In the genomic region with DNA sequence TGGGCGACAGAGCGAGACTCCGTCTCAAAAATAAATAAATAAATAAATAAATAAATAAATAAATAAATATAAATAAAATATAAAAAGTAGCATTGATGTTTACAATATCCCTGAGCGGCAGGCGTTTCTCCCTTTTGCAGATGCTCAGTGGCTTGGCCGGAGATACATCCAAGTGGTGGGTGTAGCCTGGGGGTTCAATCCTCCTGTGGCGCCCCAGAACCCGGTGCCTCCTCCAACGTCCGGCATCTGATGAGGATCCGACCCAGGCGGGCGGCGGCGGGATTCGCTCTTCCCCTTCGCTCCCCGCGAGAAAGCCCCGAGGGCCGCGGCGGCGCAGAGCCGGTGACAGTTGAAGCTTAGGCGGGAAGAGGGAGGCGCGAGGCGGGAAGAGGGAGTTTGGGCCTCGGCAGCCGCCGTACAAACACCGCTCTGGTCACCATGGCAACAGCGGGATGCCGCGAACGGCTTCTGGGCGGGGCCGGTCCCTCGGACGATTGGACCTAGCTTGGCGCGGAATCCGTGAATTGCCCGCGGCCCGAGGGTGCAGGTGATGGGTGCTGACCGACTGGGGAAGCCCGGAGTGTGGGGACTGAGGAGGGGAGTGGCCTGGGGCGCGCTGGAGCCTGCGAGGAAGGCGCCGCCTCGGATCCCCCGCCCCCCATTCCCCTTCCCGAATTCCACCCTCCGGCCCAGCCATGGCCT, we compare ENCODE assay signal across 8 cellular contexts. TPM values are rescaled to one million over a fixed set of nuclear protein-coding genes. Genes with fewer than 3 reads are reported as not detected.
DNase-seq lines count a peak whose midpoint lies in the region; ATAC-seq and TF ChIP-seq lines count a peak whose summit lies in the region.

No MANE protein-coding gene starts in this region.

- H3K27me3 ChIP-seq in liver (ENCODE audit: control insufficient read depth in 4 of 4, insufficient read depth in 4 of 4, low read length in 3 of 4), result no peaks in the 10 kb centered on the region

- peak overlapping the region; percentile 43 to 63 (median 60) for H3K4me3 ChIP-seq in liver (ENCODE audit: low read depth in 1 of 3, low read length in 3 of 3)

- peak overlapping the region; percentile 4 to 32 for H3K27ac ChIP-seq in liver (ENCODE audit: low read depth in 1 of 2, low read length in 2 of 2)

- no peak overlapping the region for H3K9ac ChIP-seq in liver (ENCODE audit: low read depth in 1 of 2, low read length in 2 of 2)

- ATAC-seq in HG03521 (IDR thresholded peaks at IDR 0.05; ENCODE audit: unreplicated experiment), result peak; percentile 64

- DNase-seq in SIG-M5 treated with dmso at 0.1 percent for 504 hours (lab: John Stamatoyannopoulos, UW; ENCODE audit: unreplicated experiment) (peak; percentile 91), SIG-M5 (lab: John Stamatoyannopoulos, UW) (no peak), NCI-H526 treated with DMSO at 0.1 percent for 48 hours (lab: John Stamatoyannopoulos, UW) (peak; percentile 83), dermis blood vessel endothelial cell (peak; percentile 95)
- DNase-seq in activated CD4-positive, alpha-beta T cell treated with anti-CD3 and anti-CD28 coated beads, Interleukin-2, amount 50 U/mL, for 1 hour, result peak; percentile 87
- DNase-seq in stimulated activated CD4-positive, alpha-beta T cell treated with anti-CD3 and anti-CD28 coated beads, Interleukin-2, amount 100 ng/mL, for 4 hours (ENCODE audit: low read depth), result peak; percentile 85

- H3K4me1 ChIP-seq in liver (ENCODE audit: control insufficient read depth in 4 of 4, insufficient read depth in 4 of 4, low read length in 3 of 4), result peaks cover 2 to 11% (median 7%) of the 10 kb centered on the region in 4 donors

- no peaks in the 10 kb centered on the region for H3K36me3 ChIP-seq in liver (ENCODE audit: control insufficient read depth in 4 of 4, insufficient read depth in 3 of 4, low read depth in 1 of 4, low read length in 3 of 4)

- TF ChIP-seq RAD21 in liver (IDR thresholded peaks at IDR 0.05), result no peak

- TF ChIP-seq CTCF in liver (IDR thresholded peaks at IDR 0.05; ENCODE audit: low read depth, low read length, missing input control), result no peak

- 6% methylated on average over 58 of the region's 58 CpGs for WGBS in liver

- H3K9me3 ChIP-seq in liver (ENCODE audit: control insufficient read depth in 4 of 4, low read length in 3 of 4), result no peaks in the 10 kb centered on the region

TF ChIP-seq in liver, 16 proteins besides CTCF, POLR2A, EP300 and RAD21:
- TF ChIP-seq, protein P1, sequence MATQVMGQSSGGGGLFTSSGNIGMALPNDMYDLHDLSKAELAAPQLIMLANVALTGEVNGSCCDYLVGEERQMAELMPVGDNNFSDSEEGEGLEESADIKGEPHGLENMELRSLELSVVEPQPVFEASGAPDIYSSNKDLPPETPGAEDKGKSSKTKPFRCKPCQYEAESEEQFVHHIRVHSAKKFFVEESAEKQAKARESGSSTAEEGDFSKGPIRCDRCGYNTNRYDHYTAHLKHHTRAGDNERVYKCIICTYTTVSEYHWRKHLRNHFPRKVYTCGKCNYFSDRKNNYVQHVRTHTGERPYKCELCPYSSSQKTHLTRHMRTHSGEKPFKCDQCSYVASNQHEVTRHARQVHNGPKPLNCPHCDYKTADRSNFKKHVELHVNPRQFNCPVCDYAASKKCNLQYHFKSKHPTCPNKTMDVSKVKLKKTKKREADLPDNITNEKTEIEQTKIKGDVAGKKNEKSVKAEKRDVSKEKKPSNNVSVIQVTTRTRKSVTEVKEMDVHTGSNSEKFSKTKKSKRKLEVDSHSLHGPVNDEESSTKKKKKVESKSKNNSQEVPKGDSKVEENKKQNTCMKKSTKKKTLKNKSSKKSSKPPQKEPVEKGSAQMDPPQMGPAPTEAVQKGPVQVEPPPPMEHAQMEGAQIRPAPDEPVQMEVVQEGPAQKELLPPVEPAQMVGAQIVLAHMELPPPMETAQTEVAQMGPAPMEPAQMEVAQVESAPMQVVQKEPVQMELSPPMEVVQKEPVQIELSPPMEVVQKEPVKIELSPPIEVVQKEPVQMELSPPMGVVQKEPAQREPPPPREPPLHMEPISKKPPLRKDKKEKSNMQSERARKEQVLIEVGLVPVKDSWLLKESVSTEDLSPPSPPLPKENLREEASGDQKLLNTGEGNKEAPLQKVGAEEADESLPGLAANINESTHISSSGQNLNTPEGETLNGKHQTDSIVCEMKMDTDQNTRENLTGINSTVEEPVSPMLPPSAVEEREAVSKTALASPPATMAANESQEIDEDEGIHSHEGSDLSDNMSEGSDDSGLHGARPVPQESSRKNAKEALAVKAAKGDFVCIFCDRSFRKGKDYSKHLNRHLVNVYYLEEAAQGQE (IDR thresholded peaks at IDR 0.05), result peak; percentile 43
- TF ChIP-seq HNF4G (IDR thresholded peaks at IDR 0.05) (no peak), TAF1 (conservative IDR thresholded peaks at IDR 0.05) (no peak), FOXA2 (IDR thresholded peaks at IDR 0.05) (no peak), GABPA (IDR thresholded peaks at IDR 0.05 in 1 of 2, conservative IDR thresholded peaks at IDR 0.05 in 1 of 2) (peak in 1 of 2 donors; percentile 74), NR2F2 (IDR thresholded peaks at IDR 0.05) (no peak), ZBTB33 (IDR thresholded peaks at IDR 0.05) (peak; percentile 80), FOXA1 (IDR thresholded peaks at IDR 0.05) (peak; percentile 20), SP1 (IDR thresholded peaks at IDR 0.05) (no peak), RXRA (IDR thresholded peaks at IDR 0.05) (no peak), MAX (IDR thresholded peaks at IDR 0.05) (no peak), HNF4A (conservative IDR thresholded peaks at IDR 0.05) (peak in 1 of 2 donors; percentile 34), YY1 (IDR thresholded peaks at IDR 0.05) (peak; percentile 83), JUND (IDR thresholded peaks at IDR 0.05) (no peak), ATF3 (IDR thresholded peaks at IDR 0.05) (no peak), EGR1 (IDR thresholded peaks at IDR 0.05; ENCODE audit: low read depth in 2 of 2) (peak in 1 of 2 donors; percentile 46)

RNA-seq across cellular contexts. Expression of gene ALDOA, which starts 12.7 kb away (rescaled TPM):
- total RNA-seq in dermis blood vessel endothelial cell (286 and 586 TPM in 2 replicates), liver (10 to 100 TPM; 96.8 to 99.3 TPM)
- 100 to 1,000 TPM; 142 to 251 TPM for polyA plus RNA-seq in liver

RNA-seq across cellular contexts. Expression of gene TLCD3B, which starts 21.8 kb away (rescaled TPM):
- 0.47 TPM in 1 of 2 replicates, not detected in the other for total RNA-seq in dermis blood vessel endothelial cell
- under 1 TPM in 1 of 2 donors, not detected in 1; 0.65 TPM for total RNA-seq in liver
- polyA plus RNA-seq in liver, result under 1 TPM in 1 of 2 donors, not detected in 1; 0.05 TPM

RNA-seq across cellular contexts. Expression of gene PPP4C, which starts 23.0 kb away (rescaled TPM):
- total RNA-seq in dermis blood vessel endothelial cell (220 and 256 TPM in 2 replicates), liver (10 to 100 TPM; 49.7 to 68.7 TPM)
- polyA plus RNA-seq in liver, result 10 to 100 TPM; 56.3 to 79.6 TPM

RNA-seq across cellular contexts. Expression of gene C16orf92, which starts 29.8 kb away (rescaled TPM):
- not detected in 2 replicates for total RNA-seq in dermis blood vessel endothelial cell
- total RNA-seq in liver, result not detected
- not detected for polyA plus RNA-seq in liver

RNA-seq across cellular contexts. Expression of gene TBX6, which starts 38.9 kb away (rescaled TPM):
- total RNA-seq in dermis blood vessel endothelial cell (0.17 and 0.23 TPM in 2 replicates), liver (under 1 TPM; 0.09 to 0.25 TPM)
- polyA plus RNA-seq in liver, result under 1 TPM; 0.10 to 0.26 TPM
